6 cellular contexts compared by ENCODE assay signal in the genomic region with DNA sequence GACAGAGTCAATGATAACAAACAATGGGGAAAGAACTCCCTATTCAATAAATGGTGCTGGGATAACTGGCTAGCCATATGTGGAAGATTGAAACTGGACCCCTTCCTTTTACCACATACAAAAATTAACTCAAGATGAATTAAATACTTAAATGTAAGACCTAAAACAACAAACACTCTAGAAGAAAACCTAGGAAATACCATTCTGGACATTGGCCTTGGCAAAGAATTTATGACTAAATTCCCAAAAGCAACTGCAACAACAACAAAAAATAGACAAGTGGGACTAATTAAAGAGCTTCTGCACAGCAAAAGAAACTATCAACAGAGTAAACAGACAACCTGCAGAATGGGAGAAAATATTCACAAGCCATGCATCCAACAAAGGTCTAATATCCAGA. TPM values are rescaled to one million over a fixed set of nuclear protein-coding genes. Genes with fewer than 3 reads are reported as not detected.
"Had no signal": no experiment of that assay in that cellular context is flagged by ENCODE, and none has a peak within 500 bp of the region (broad histone marks: within the 10 kb centered on the region; RNA-seq: fewer than 3 reads in every experiment).

No MANE protein-coding gene starts in this region.

RNA-seq across cellular contexts. Expression of a gene that starts 4.4 kb away (rescaled TPM):
- total RNA-seq: GM23248, GM23338, H1, H4, H7, H9 had no signal
